ENCODE assay signal across 14 cellular contexts in the genomic region with DNA sequence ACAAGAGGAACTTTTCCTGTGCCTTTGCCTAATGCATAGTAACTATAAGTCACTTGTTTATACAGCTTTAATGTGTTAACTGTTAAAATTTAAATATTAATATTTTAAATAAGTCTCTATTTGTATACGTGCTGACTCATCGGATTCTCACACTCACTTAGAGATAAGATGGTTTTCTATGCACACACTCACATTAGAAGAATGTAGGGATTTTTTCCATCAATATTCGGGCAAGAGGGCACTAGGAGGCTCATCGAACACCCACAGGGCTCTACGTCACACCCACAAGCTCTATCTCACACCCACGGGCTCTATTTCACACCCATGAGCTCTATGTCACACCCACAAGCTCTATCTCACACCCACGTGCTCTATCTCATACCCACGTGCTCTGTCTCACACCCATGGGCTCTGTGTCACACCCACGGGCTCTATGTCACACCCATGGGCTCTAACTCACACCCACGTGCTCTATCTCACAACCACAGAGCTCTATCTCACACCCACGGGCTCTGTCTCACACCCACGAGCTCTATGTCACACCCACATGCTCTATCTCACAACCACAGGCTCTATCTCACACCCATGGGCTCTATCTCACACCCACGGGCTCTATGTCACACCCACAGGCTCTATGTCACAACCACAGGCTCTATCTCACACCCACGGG.
A peak's percentile ranks its signal among the peaks of the same experiment; 100 is the strongest.
DNase-seq lines count a peak whose midpoint lies in the region; ATAC-seq, FAIRE-seq and TF ChIP-seq lines count a peak whose summit lies in the region.
"Had no signal": no experiment of that assay in that cellular context is flagged by ENCODE, and none has a peak within 500 bp of the region (broad histone marks: within the 10 kb centered on the region; RNA-seq: fewer than 3 reads in every experiment).

No MANE protein-coding gene starts in this region.

- H3K4me1 ChIP-seq in ACC112 (ENCODE audit: control insufficient read depth, insufficient read depth, low read length, unreplicated experiment) (peaks cover 44% of the 10 kb centered on the region), esophagus squamous epithelium (peaks cover 0 to 27% (median 7%) of the 10 kb centered on the region in 3 donors), small intestine (ENCODE audit: control insufficient read depth in 2 of 2, insufficient read depth in 1 of 2, low read depth in 1 of 2, low read length in 1 of 2) (no peaks in the 10 kb centered on the region)
- no peaks in the 10 kb centered on the region for H3K4me1 ChIP-seq in naive thymus-derived CD4-positive, alpha-beta T cell (ENCODE audit: control insufficient read depth in 2 of 2, insufficient read depth in 2 of 2, low read length in 2 of 2)

- no peaks in the 10 kb centered on the region for H3K9me3 Mint-ChIP-seq in neural crest cell
- H3K9me3 Mint-ChIP-seq in stimulated activated naive B cell treated with anti-CD40 and anti-IgM and Interleukin-4, amounts not matched to agents 10 μg/mL and 1 μg/mL and 100 μg/mL, for 72 hours = peaks cover 7% of the 10 kb centered on the region in 2 donors
- peaks cover 0 to 13% (median 2%) of the 10 kb centered on the region in 11 donors for H3K9me3 Mint-ChIP-seq in naive thymus-derived CD4-positive, alpha-beta T cell

- ATAC-seq in stimulated activated naive B cell treated with anti-CD40 and anti-IgM and Interleukin-4, amounts not matched to agents 10 μg/mL and 1 μg/mL and 100 μg/mL, for 72 hours (replicated peaks) = no peak
- no peak for ATAC-seq in naive thymus-derived CD4-positive, alpha-beta T cell
- ATAC-seq: stimulated activated memory B cell treated with anti-CD40 and anti-IgM and Interleukin-4, amounts not matched to agents 10 μg/mL and 1 μg/mL and 100 μg/mL, for 72 hours had no signal

- H3K27ac ChIP-seq in ACC112 (ENCODE audit: low read depth, low read length) (peak overlapping the region; percentile 99), esophagus squamous epithelium (peak overlapping the region in 3 of 4 donors; percentile 13 to 47 (median 30)), small intestine (ENCODE audit: low read depth in 1 of 2, low read length in 1 of 2) (peak overlapping the region in 1 of 2 donors; percentile 62)
- H3K27ac ChIP-seq in naive thymus-derived CD4-positive, alpha-beta T cell (ENCODE audit: low read depth, low read length) = no peak overlapping the region

- peak overlapping the region; percentile 14; the same call in 1 of the 2 replicates for H3K4me3 ChIP-seq in ACC112 (ENCODE audit: low read depth, low read length)
- no peak overlapping the region for H3K4me3 ChIP-seq in esophagus squamous epithelium
- no peak overlapping the region for H3K4me3 ChIP-seq in small intestine (ENCODE audit: low read depth in 1 of 2, low read length in 2 of 2)
- H3K4me3 ChIP-seq in H7 (ENCODE audit: insufficient read depth, low read depth, low read length) = no peak overlapping the region
- no peak overlapping the region for H3K4me3 ChIP-seq in naive thymus-derived CD4-positive, alpha-beta T cell (ENCODE audit: low read length)

- no peak overlapping the region for H2AFZ ChIP-seq in ACC112 (ENCODE audit: low read length, unreplicated experiment)

- H3K79me2 ChIP-seq in ACC112 (ENCODE audit: control insufficient read depth, insufficient read depth, low read length, unreplicated experiment) = peaks cover 30% of the 10 kb centered on the region

- FAIRE-seq in RCC 7860 (lab: Jason Lieb, UNC) (peak; percentile 24), small intestine (lab: Jason Lieb, UNC) (no peak)

- no peaks in the 10 kb centered on the region for H3K27me3 ChIP-seq in ACC112 (ENCODE audit: insufficient read depth, low read length)
- no peaks in the 10 kb centered on the region for H3K27me3 ChIP-seq in esophagus squamous epithelium
- no peaks in the 10 kb centered on the region for H3K27me3 ChIP-seq in small intestine (ENCODE audit: control insufficient read depth in 2 of 2, insufficient read depth in 2 of 2, low read length in 2 of 2)
- no peaks in the 10 kb centered on the region for H3K27me3 ChIP-seq in H7 (ENCODE audit: control insufficient read depth, insufficient read depth, low read length)
- no peaks in the 10 kb centered on the region for H3K27me3 ChIP-seq in naive thymus-derived CD4-positive, alpha-beta T cell (ENCODE audit: control insufficient read depth in 2 of 2, insufficient read depth in 2 of 2, low read length in 2 of 2)

- CTCF ChIA-PET in naive thymus-derived CD4-positive, alpha-beta T cell (lab: Charles Lee) = no interaction called here

- 60 to 64% methylated on average over 14 of the region's 14 CpGs for WGBS in esophagus squamous epithelium, 2 donors
- 29 to 63% (median 46%) methylated on average over 14 of the region's 14 CpGs for WGBS in small intestine, 3 donors

- no peak overlapping the region for H3K4me3 Mint-ChIP-seq in neural crest cell
- no peak overlapping the region for H3K4me3 Mint-ChIP-seq in stimulated activated naive B cell treated with anti-CD40 and anti-IgM and Interleukin-4, amounts not matched to agents 10 μg/mL and 1 μg/mL and 100 μg/mL, for 72 hours
- H3K4me3 Mint-ChIP-seq in naive thymus-derived CD4-positive, alpha-beta T cell = no peak overlapping the region
- H3K4me3 Mint-ChIP-seq: activated naive CD4-positive, alpha-beta T cell treated with anti-CD3 and anti-CD28 coated beads, Interleukin-2, amount 50 U/mL, for 24 hours; stimulated activated memory B cell treated with anti-CD40 and anti-IgM and Interleukin-4, amounts not matched to agents 10 μg/mL and 1 μg/mL and 100 μg/mL, for 72 hours had no signal

- peaks cover 11% of the 10 kb centered on the region for H3K36me3 Mint-ChIP-seq in neural crest cell (ENCODE audit: low read depth)
- H3K36me3 Mint-ChIP-seq in stimulated activated naive B cell treated with anti-CD40 and anti-IgM and Interleukin-4, amounts not matched to agents 10 μg/mL and 1 μg/mL and 100 μg/mL, for 72 hours = no peaks in the 10 kb centered on the region
- no peaks in the 10 kb centered on the region for H3K36me3 Mint-ChIP-seq in naive thymus-derived CD4-positive, alpha-beta T cell
- H3K36me3 Mint-ChIP-seq: activated naive CD4-positive, alpha-beta T cell treated with anti-CD3 and anti-CD28 coated beads, Interleukin-2, amount 50 U/mL, for 24 hours; stimulated activated memory B cell treated with anti-CD40 and anti-IgM and Interleukin-4, amounts not matched to agents 10 μg/mL and 1 μg/mL and 100 μg/mL, for 72 hours had no signal

- peaks cover 14% of the 10 kb centered on the region for H3K4me1 Mint-ChIP-seq in neural crest cell
- no peaks in the 10 kb centered on the region for H3K4me1 Mint-ChIP-seq in stimulated activated naive B cell treated with anti-CD40 and anti-IgM and Interleukin-4, amounts not matched to agents 10 μg/mL and 1 μg/mL and 100 μg/mL, for 72 hours
- H3K4me1 Mint-ChIP-seq in naive thymus-derived CD4-positive, alpha-beta T cell = no peaks in the 10 kb centered on the region
- H3K4me1 Mint-ChIP-seq: activated naive CD4-positive, alpha-beta T cell treated with anti-CD3 and anti-CD28 coated beads, Interleukin-2, amount 50 U/mL, for 24 hours; stimulated activated memory B cell treated with anti-CD40 and anti-IgM and Interleukin-4, amounts not matched to agents 10 μg/mL and 1 μg/mL and 100 μg/mL, for 72 hours had no signal

- DNase-seq in RCC 7860 (ENCODE audit: low spot score) (peak; percentile 46), esophagus squamous epithelium (lab: John Stamatoyannopoulos, UW) (no peak), neural crest cell (ENCODE audit: low read depth, low spot score) (no peak), small intestine (no peak), H7 (no peak)
- no peak for DNase-seq in stimulated activated naive B cell treated with anti-CD40 and anti-IgM and Interleukin-4, amounts not matched to agents 10 μg/mL and 1 μg/mL and 100 μg/mL, for 72 hours
- no peak for DNase-seq in naive thymus-derived CD4-positive, alpha-beta T cell
- DNase-seq: activated CD4-positive, alpha-beta T cell treated with anti-CD3 and anti-CD28 coated beads, Interleukin-2, amount 50 U/mL, for 1 hour; effector CD4-positive, alpha-beta T cell; GDM1; NCI-H82 had no signal

- no peaks in the 10 kb centered on the region; the same call in 1 of the 2 replicates for H3K36me3 ChIP-seq in ACC112 (ENCODE audit: insufficient read depth, low read length)
- no peaks in the 10 kb centered on the region for H3K36me3 ChIP-seq in esophagus squamous epithelium
- H3K36me3 ChIP-seq in small intestine (ENCODE audit: control insufficient read depth in 2 of 2, insufficient read depth in 2 of 2, low read length in 2 of 2) = no peaks in the 10 kb centered on the region
- no peaks in the 10 kb centered on the region; the same call in 1 of the 2 replicates for H3K36me3 ChIP-seq in H7 (replicated peaks; ENCODE audit: control insufficient read depth, insufficient read depth, low read length)
- no peaks in the 10 kb centered on the region for H3K36me3 ChIP-seq in naive thymus-derived CD4-positive, alpha-beta T cell (ENCODE audit: control insufficient read depth in 2 of 3, insufficient read depth in 3 of 3, low read length in 3 of 3)

- POLR2A ChIA-PET in naive thymus-derived CD4-positive, alpha-beta T cell (lab: Charles Lee) = no interaction called here

- no peak for TF ChIP-seq POLR2A in esophagus squamous epithelium (IDR thresholded peaks at IDR 0.05)

- H3K9me3 ChIP-seq in esophagus squamous epithelium = no peaks in the 10 kb centered on the region
- no peaks in the 10 kb centered on the region for H3K9me3 ChIP-seq in small intestine (ENCODE audit: control insufficient read depth, low read depth)
- H3K9me3 ChIP-seq in naive thymus-derived CD4-positive, alpha-beta T cell (ENCODE audit: control insufficient read depth in 2 of 3, low read length in 3 of 3) = no peaks in the 10 kb centered on the region

- intact Hi-C loops in esophagus squamous epithelium (cut with DNase I) = no loop called here
- intact Hi-C loops in naive thymus-derived CD4-positive, alpha-beta T cell (cut with micrococcal nuclease) = loop anchor here in 1 of 2 donors (5.0 kb wide), 1 partner anchor 38 kb away; no protein-coding TSS in a partner anchor

- H3K27ac Mint-ChIP-seq in neural crest cell (ENCODE audit: unreplicated experiment) = peak overlapping the region; percentile 4
- no peak overlapping the region for H3K27ac Mint-ChIP-seq in stimulated activated naive B cell treated with anti-CD40 and anti-IgM and Interleukin-4, amounts not matched to agents 10 μg/mL and 1 μg/mL and 100 μg/mL, for 72 hours
- H3K27ac Mint-ChIP-seq in naive thymus-derived CD4-positive, alpha-beta T cell = peak overlapping the region in 1 of 9 donors; percentile 45
- H3K27ac Mint-ChIP-seq: activated naive CD4-positive, alpha-beta T cell treated with anti-CD3 and anti-CD28 coated beads, Interleukin-2, amount 50 U/mL, for 24 hours; stimulated activated memory B cell treated with anti-CD40 and anti-IgM and Interleukin-4, amounts not matched to agents 10 μg/mL and 1 μg/mL and 100 μg/mL, for 72 hours had no signal

- TF ChIP-seq CTCF in esophagus squamous epithelium (IDR thresholded peaks at IDR 0.05) (no peak), neural crest cell (conservative IDR thresholded peaks at IDR 0.05) (no peak)

- no peaks in the 10 kb centered on the region for H3K27me3 Mint-ChIP-seq in neural crest cell (ENCODE audit: low read depth)
- H3K27me3 Mint-ChIP-seq in stimulated activated naive B cell treated with anti-CD40 and anti-IgM and Interleukin-4, amounts not matched to agents 10 μg/mL and 1 μg/mL and 100 μg/mL, for 72 hours = peaks cover 17 to 20% of the 10 kb centered on the region in 2 donors
- H3K27me3 Mint-ChIP-seq in naive thymus-derived CD4-positive, alpha-beta T cell = peaks cover 3 to 26% (median 14%) of the 10 kb centered on the region in 5 donors
